2 cellular contexts compared by ENCODE assay signal in the genomic region with DNA sequence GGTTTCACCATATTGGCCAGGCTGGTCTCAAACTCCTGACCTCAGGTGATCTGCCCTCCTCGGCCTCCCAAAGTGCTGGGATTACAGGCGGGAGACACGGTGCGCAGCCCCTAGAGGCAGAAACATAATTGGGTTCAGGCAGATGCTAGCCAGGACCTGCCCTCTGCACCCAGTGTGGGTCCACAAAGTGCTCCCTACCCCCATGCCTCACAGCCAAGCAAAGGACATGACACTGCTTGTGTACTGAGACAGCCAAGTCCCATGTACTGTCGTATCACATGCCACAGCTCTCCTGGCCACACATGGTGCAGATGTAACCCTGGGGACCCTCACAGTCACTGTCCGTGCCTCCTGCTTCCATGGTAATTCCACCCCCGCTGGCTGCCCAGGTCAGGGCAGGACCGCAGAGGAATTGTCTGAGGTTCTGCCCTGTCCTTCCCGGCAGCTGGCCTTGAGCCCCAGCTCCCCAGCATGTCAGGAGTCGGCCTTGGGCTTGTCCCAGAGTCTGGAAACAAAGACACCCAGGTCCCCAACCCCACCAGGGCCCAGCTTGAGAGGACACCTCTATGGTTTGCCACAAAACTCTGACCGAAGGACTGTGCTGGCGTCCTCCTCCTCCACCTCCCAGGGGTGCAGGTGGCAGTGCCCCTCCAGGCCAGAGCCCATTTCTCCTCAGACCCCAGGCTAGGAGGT.
TF ChIP-seq lines count a peak whose summit lies in the region.

No MANE protein-coding gene starts in this region.

TF ChIP-seq in HCT116, 20 proteins besides CTCF, POLR2A, EP300 and RAD21:
- TF ChIP-seq TCF7L2 (IDR thresholded peaks at IDR 0.05; ENCODE audit: borderline replicate concordance, extremely low read depth, insufficient read depth, insufficient read length), result no peak
- TF ChIP-seq, protein P1, sequence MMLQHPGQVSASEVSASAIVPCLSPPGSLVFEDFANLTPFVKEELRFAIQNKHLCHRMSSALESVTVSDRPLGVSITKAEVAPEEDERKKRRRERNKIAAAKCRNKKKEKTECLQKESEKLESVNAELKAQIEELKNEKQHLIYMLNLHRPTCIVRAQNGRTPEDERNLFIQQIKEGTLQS (IDR thresholded peaks at IDR 0.05), result no peak
- TF ChIP-seq EZH2phosphoT487 (IDR thresholded peaks at IDR 0.05; ENCODE audit: borderline replicate concordance), result no peak
- TF ChIP-seq, protein P2, sequence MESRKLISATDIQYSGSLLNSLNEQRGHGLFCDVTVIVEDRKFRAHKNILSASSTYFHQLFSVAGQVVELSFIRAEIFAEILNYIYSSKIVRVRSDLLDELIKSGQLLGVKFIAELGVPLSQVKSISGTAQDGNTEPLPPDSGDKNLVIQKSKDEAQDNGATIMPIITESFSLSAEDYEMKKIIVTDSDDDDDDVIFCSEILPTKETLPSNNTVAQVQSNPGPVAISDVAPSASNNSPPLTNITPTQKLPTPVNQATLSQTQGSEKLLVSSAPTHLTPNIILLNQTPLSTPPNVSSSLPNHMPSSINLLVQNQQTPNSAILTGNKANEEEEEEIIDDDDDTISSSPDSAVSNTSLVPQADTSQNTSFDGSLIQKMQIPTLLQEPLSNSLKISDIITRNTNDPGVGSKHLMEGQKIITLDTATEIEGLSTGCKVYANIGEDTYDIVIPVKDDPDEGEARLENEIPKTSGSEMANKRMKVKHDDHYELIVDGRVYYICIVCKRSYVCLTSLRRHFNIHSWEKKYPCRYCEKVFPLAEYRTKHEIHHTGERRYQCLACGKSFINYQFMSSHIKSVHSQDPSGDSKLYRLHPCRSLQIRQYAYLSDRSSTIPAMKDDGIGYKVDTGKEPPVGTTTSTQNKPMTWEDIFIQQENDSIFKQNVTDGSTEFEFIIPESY (IDR thresholded peaks at IDR 0.05; ENCODE audit: extremely low read depth, insufficient replicate concordance, low read length), result no peak
- no peak for TF ChIP-seq EZH2 (IDR thresholded peaks at IDR 0.05)
- TF ChIP-seq, protein P3, sequence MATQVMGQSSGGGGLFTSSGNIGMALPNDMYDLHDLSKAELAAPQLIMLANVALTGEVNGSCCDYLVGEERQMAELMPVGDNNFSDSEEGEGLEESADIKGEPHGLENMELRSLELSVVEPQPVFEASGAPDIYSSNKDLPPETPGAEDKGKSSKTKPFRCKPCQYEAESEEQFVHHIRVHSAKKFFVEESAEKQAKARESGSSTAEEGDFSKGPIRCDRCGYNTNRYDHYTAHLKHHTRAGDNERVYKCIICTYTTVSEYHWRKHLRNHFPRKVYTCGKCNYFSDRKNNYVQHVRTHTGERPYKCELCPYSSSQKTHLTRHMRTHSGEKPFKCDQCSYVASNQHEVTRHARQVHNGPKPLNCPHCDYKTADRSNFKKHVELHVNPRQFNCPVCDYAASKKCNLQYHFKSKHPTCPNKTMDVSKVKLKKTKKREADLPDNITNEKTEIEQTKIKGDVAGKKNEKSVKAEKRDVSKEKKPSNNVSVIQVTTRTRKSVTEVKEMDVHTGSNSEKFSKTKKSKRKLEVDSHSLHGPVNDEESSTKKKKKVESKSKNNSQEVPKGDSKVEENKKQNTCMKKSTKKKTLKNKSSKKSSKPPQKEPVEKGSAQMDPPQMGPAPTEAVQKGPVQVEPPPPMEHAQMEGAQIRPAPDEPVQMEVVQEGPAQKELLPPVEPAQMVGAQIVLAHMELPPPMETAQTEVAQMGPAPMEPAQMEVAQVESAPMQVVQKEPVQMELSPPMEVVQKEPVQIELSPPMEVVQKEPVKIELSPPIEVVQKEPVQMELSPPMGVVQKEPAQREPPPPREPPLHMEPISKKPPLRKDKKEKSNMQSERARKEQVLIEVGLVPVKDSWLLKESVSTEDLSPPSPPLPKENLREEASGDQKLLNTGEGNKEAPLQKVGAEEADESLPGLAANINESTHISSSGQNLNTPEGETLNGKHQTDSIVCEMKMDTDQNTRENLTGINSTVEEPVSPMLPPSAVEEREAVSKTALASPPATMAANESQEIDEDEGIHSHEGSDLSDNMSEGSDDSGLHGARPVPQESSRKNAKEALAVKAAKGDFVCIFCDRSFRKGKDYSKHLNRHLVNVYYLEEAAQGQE (IDR thresholded peaks at IDR 0.05; ENCODE audit: low read depth), result no peak
- TF ChIP-seq SRF (IDR thresholded peaks at IDR 0.05; ENCODE audit: low read depth), result no peak
- TF ChIP-seq ZNF274 (IDR thresholded peaks at IDR 0.05; ENCODE audit: low read depth, low read length), result no peak
- no peak for TF ChIP-seq EGR1 (IDR thresholded peaks at IDR 0.05; ENCODE audit: low read depth)
- no peak for TF ChIP-seq JUND (IDR thresholded peaks at IDR 0.05)
- no peak for TF ChIP-seq ZFX (IDR thresholded peaks at IDR 0.05)
- no peak for TF ChIP-seq SIN3A (IDR thresholded peaks at IDR 0.05; ENCODE audit: low read depth)
- TF ChIP-seq YY1 (IDR thresholded peaks at IDR 0.05; ENCODE audit: extremely low read depth, insufficient replicate concordance, low read depth, low read length), result no peak

TF ChIP-seq in K562, 482 proteins besides CTCF, POLR2A, EP300 and RAD21:
- TF ChIP-seq, protein P2 (CRISPR knock-in tag; IDR thresholded peaks at IDR 0.05), result peak; percentile 83
- TF ChIP-seq ZNF143 (CRISPR knock-in tag; IDR thresholded peaks at IDR 0.05), result no peak
TF ChIP-seq in K562: peak in this region for 1.
